In genomic region chr4:112916868-112917267, GRCh38 we compare ENCODE assay signal across 18 cellular contexts.
A peak's percentile ranks its signal among the peaks of the same experiment; 100 is the strongest.
DNase-seq lines count a peak whose midpoint lies in the region; ATAC-seq and TF ChIP-seq lines count a peak whose summit lies in the region.
"Had no signal": no experiment of that assay in that cellular context is flagged by ENCODE, and none has a peak within 500 bp of the region (broad histone marks: within the 10 kb centered on the region; RNA-seq: fewer than 3 reads in every experiment).

No MANE protein-coding gene starts in this region.

- H4K20me1 ChIP-seq in fibroblast of lung (ENCODE audit: control insufficient read depth, extremely low read depth, insufficient read depth, low read length) (no peaks in the 10 kb centered on the region), osteoblast (ENCODE audit: insufficient read depth, low read length) (no peaks in the 10 kb centered on the region)

- H3K4me3 ChIP-seq in RWPE2 (ENCODE audit: severe bottlenecking) (no peak overlapping the region), fibroblast of lung (replicated peaks in 1 of 4; ENCODE audit: control extremely low read depth in 1 of 4, insufficient read depth in 1 of 4, low read depth in 3 of 4, low read length in 4 of 4) (no peak overlapping the region), osteoblast (ENCODE audit: insufficient read depth, low read length) (no peak overlapping the region)
- H3K4me3 ChIP-seq: lower lobe of right lung had no signal

- TF ChIP-seq CTCF in RWPE2 (IDR thresholded peaks at IDR 0.05; ENCODE audit: poor library complexity, severe bottlenecking) (no peak), fibroblast of lung (conservative IDR thresholded peaks at IDR 0.05 in 1 of 2, IDR thresholded peaks at IDR 0.05 in 1 of 2; ENCODE audit: low read depth in 1 of 2, low read length in 2 of 2) (no peak), osteoblast (IDR thresholded peaks at IDR 0.05; ENCODE audit: extremely low read depth, low read depth, low read length) (no peak)

- no peak overlapping the region for H2AFZ ChIP-seq in fibroblast of lung (ENCODE audit: low read length)
- no peak overlapping the region for H2AFZ ChIP-seq in osteoblast (ENCODE audit: low read length)

- H3K4me2 ChIP-seq in fibroblast of lung (ENCODE audit: extremely low read depth, insufficient read depth, low read length) (no peak overlapping the region), osteoblast (ENCODE audit: insufficient read depth, low read length) (no peak overlapping the region)

- H3K27ac ChIP-seq in RWPE2 (ENCODE audit: poor library complexity, severe bottlenecking) (no peak overlapping the region), fibroblast of lung (ENCODE audit: insufficient read depth, low read length) (no peak overlapping the region), osteoblast (ENCODE audit: low read depth, low read length) (no peak overlapping the region)
- H3K27ac ChIP-seq: lower lobe of right lung had no signal

- CTCF ChIA-PET in HEK293T (lab: Yijun Ruan, JAX), result no interaction called here

- DNase-seq in GM03348 (ENCODE audit: low spot score) (peak; percentile 42), RWPE2 (ENCODE audit: low spot score) (no peak), fibroblast of lung (ENCODE audit: low read depth in 2 of 2) (peak; percentile 15 to 79), osteoblast (ENCODE audit: insufficient read length, low spot score, missing footprints) (peak; percentile 73), NCI-H128 (lab: John Stamatoyannopoulos, UW; ENCODE audit: unreplicated experiment) (no peak), HEK293T (ENCODE audit: extremely low spot score) (no peak)
- DNase-seq: activated CD4-positive, alpha-beta memory T cell treated with anti-CD3 and anti-CD28 coated beads for 36 hours; activated naive CD4-positive, alpha-beta T cell treated with anti-CD3 and anti-CD28 coated beads, Interleukin-2, amount 10 ng/mL, durations not matched to agents 7 days and 5 days; activated T-cell treated with anti-CD3 and anti-CD28 coated beads, Interleukin-2, amount 50 U/mL, for 24 hours; dermis blood vessel endothelial cell; glutamatergic neuron; lower lobe of right lung; naive thymus-derived CD4-positive, alpha-beta T cell; NCI-H187; stimulated activated CD4-positive, alpha-beta T cell treated with anti-CD3 and anti-CD28 coated beads, Interleukin-4, amount 100 ng/mL, for 1 hour; T-cell had no signal

- H3K4me1 ChIP-seq in RWPE2 (ENCODE audit: insufficient read depth, poor library complexity, severe bottlenecking) (no peaks in the 10 kb centered on the region), fibroblast of lung (ENCODE audit: control insufficient read depth, extremely low read depth, insufficient read depth, low read length) (no peaks in the 10 kb centered on the region), osteoblast (ENCODE audit: insufficient read depth, low read length) (peaks cover 2% of the 10 kb centered on the region)
- H3K4me1 ChIP-seq: lower lobe of right lung had no signal

- H3K9me3 ChIP-seq in RWPE2 (ENCODE audit: severe bottlenecking) (no peaks in the 10 kb centered on the region), fibroblast of lung (ENCODE audit: control insufficient read depth, insufficient read depth, low read depth, low read length) (no peaks in the 10 kb centered on the region), osteoblast (ENCODE audit: low read depth, low read length) (no peaks in the 10 kb centered on the region)
- H3K9me3 ChIP-seq: lower lobe of right lung had no signal

- H3K79me2 ChIP-seq in fibroblast of lung (ENCODE audit: control insufficient read depth, insufficient read depth, low read length) (no peaks in the 10 kb centered on the region), osteoblast (ENCODE audit: insufficient read depth, low read length) (no peaks in the 10 kb centered on the region)

- ATAC-seq in RWPE2 (ENCODE audit: low read depth) (0 out of 3 replicates have a peak, but pooled peaks have one; percentile 29), HG03521 (IDR thresholded peaks at IDR 0.05; ENCODE audit: unreplicated experiment) (no peak)
- ATAC-seq: HepG2; lower lobe of right lung; naive thymus-derived CD4-positive, alpha-beta T cell; T-cell had no signal

- H3K36me3 ChIP-seq in RWPE2 (ENCODE audit: low read depth) (no peaks in the 10 kb centered on the region), fibroblast of lung (ENCODE audit: control insufficient read depth, insufficient read depth, low read length) (no peaks in the 10 kb centered on the region), osteoblast (ENCODE audit: insufficient read depth, low read length) (no peaks in the 10 kb centered on the region)
- H3K36me3 ChIP-seq: lower lobe of right lung had no signal

- POLR2A ChIA-PET in HEK293T (lab: Yijun Ruan, JAX), result no interaction called here

- no peaks in the 10 kb centered on the region for H3K27me3 ChIP-seq in RWPE2 (ENCODE audit: insufficient read depth, poor library complexity, severe bottlenecking)
- no peaks in the 10 kb centered on the region for H3K27me3 ChIP-seq in fibroblast of lung (ENCODE audit: control insufficient read depth, insufficient read depth, low read length)
- H3K27me3 ChIP-seq in osteoblast (ENCODE audit: insufficient read depth, low read length), result no peaks in the 10 kb centered on the region

- H3K9ac ChIP-seq in fibroblast of lung (ENCODE audit: insufficient read depth, low read length), result no peak overlapping the region

TF ChIP-seq in HEK293T, 16 proteins besides CTCF, POLR2A, EP300 and RAD21:
- no peak for TF ChIP-seq PKNOX1 (IDR thresholded peaks at IDR 0.05)
- TF ChIP-seq SP1 (IDR thresholded peaks at IDR 0.05), result no peak
- no peak for TF ChIP-seq BHLHE40 (IDR thresholded peaks at IDR 0.05; ENCODE audit: borderline replicate concordance)
- TF ChIP-seq TARDBP (IDR thresholded peaks at IDR 0.05), result no peak
- TF ChIP-seq FOXM1 (IDR thresholded peaks at IDR 0.05; ENCODE audit: borderline replicate concordance), result no peak
- no peak for TF ChIP-seq ARNT (IDR thresholded peaks at IDR 0.05)
- TF ChIP-seq FOXA1 (IDR thresholded peaks at IDR 0.05), result no peak
- TF ChIP-seq L3MBTL2 (conservative IDR thresholded peaks at IDR 0.05), result no peak
- TF ChIP-seq SUZ12 (IDR thresholded peaks at IDR 0.05), result no peak
- no peak for TF ChIP-seq NFRKB (IDR thresholded peaks at IDR 0.05)
- no peak for TF ChIP-seq FOXK2 (IDR thresholded peaks at IDR 0.05)
- TF ChIP-seq LEF1 (IDR thresholded peaks at IDR 0.05; ENCODE audit: borderline replicate concordance), result no peak
- TF ChIP-seq HDGF (IDR thresholded peaks at IDR 0.05; ENCODE audit: borderline replicate concordance), result no peak
- no peak for TF ChIP-seq CTBP1 (IDR thresholded peaks at IDR 0.05; ENCODE audit: borderline replicate concordance)
- no peak for TF ChIP-seq ELF4 (IDR thresholded peaks at IDR 0.05)
- TF ChIP-seq ZNF384 (IDR thresholded peaks at IDR 0.05), result no peak

Comparison
In these comparisons a context has a peak if more than half of its experiments do, and no peak if none do; other contexts are left out.
1. DNase-seq: peak in GM03348 (single experiment), fibroblast of lung (2 of 2) and osteoblast (single experiment); none in RWPE2 (single experiment), NCI-H128 (single experiment) and HEK293T (single experiment).